Comparison of ENCODE assay signal across 24 cellular contexts in the genomic region with DNA sequence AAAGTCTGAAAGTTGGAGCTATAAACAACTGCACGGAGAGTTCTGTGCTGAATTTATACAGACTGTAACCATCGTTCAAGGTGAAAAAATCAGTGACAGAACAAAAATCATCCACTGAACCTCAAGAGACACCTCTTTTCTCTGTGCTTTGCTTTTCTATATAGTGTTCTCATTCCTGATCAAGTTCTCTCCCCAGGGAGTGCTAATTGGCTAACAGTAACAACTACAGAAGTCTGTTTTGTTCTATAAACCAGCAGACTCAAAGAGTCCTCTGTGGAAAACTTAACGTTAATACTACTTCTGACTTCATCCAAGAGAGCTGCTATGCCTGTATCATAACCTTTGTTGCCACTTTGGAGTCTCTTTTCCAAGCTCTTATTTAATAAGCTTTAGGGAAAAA.
"Had no signal": no experiment of that assay in that cellular context is flagged by ENCODE, and none has a peak within 500 bp of the region (broad histone marks: within the 10 kb centered on the region; RNA-seq: fewer than 3 reads in every experiment).

No MANE protein-coding gene starts in this region.

- H3K4me1 ChIP-seq: SJSA1 had no signal

- H3K36me3 Mint-ChIP-seq: activated naive CD8-positive, alpha-beta T cell had no signal

- H3K27ac ChIP-seq: brain microvascular endothelial cell, cardiac muscle cell, KMS-11, SJSA1, VCaP had no signal

- H3K9me3 Mint-ChIP-seq: activated CD4-positive, alpha-beta memory T cell treated with anti-CD3 and anti-CD28 coated beads, Interleukin-2, amount 10 ng/mL, durations not matched to agents 7 days and 5 days; activated naive CD4-positive, alpha-beta T cell treated with anti-CD3 and anti-CD28 coated beads for 36 hours; activated T-helper 17 cell treated with anti-CD3 and anti-CD28 coated beads, Interleukin-2, amount 50 U/mL, for 72 hours had no signal

- DNase-seq: activated CD4-positive, alpha-beta memory T cell treated with anti-CD3 and anti-CD28 coated beads, Interleukin-2, amount 10 ng/mL, durations not matched to agents 7 days and 5 days; activated CD4-positive, alpha-beta T cell treated with anti-CD3 and anti-CD28 coated beads for 36 hours; activated CD4-positive, alpha-beta T cell treated with anti-CD3 and anti-CD28 coated beads, Interleukin-2, amount 50 U/mL, for 1 hour; activated gamma-delta T cell; activated naive CD4-positive, alpha-beta T cell treated with anti-CD3 and anti-CD28 coated beads for 36 hours; activated T-cell treated with anti-CD3 and anti-CD28 coated beads for 4 hours; activated T-cell treated with anti-CD3 and anti-CD28 coated beads, Interleukin-2, amount 50 U/mL, for 48 hours; brain microvascular endothelial cell; NCI-H1092; NCI-H1417 treated with DMSO at 0.1 percent for 48 hours; NCI-H1694; NCI-H2029; NCI-H226; NCI-H526; PC-3; SHP77; T-helper 17 cell; T-helper 9 cell had no signal

- H3K4me1 Mint-ChIP-seq: activated CD4-positive, alpha-beta memory T cell treated with anti-CD3 and anti-CD28 coated beads, Interleukin-2, amount 10 ng/mL, durations not matched to agents 7 days and 5 days; activated CD4-positive, alpha-beta T cell treated with anti-CD3 and anti-CD28 coated beads for 36 hours; activated T-helper 17 cell treated with anti-CD3 and anti-CD28 coated beads, Interleukin-2, amount 50 U/mL, for 72 hours; T-helper 17 cell had no signal

- H3K27ac Mint-ChIP-seq: activated CD4-positive, alpha-beta memory T cell treated with anti-CD3 and anti-CD28 coated beads, Interleukin-2, amount 10 ng/mL, durations not matched to agents 7 days and 5 days; activated CD4-positive, alpha-beta T cell treated with anti-CD3 and anti-CD28 coated beads for 36 hours; activated naive CD4-positive, alpha-beta T cell treated with anti-CD3 and anti-CD28 coated beads for 36 hours; activated naive CD8-positive, alpha-beta T cell; activated T-helper 17 cell treated with anti-CD3 and anti-CD28 coated beads, Interleukin-2, amount 50 U/mL, for 72 hours; T-helper 17 cell had no signal

- H3K4me3 ChIP-seq: cardiac muscle cell, SJSA1 had no signal

- ATAC-seq: activated CD4-positive, alpha-beta T cell treated with anti-CD3 and anti-CD28 coated beads for 36 hours; activated T-helper 17 cell treated with anti-CD3 and anti-CD28 coated beads, Interleukin-2, amount 50 U/mL, for 72 hours; PC-3; T-helper 17 cell had no signal

- H3K27me3 ChIP-seq: brain microvascular endothelial cell, SJSA1 had no signal

- H3K36me3 ChIP-seq: brain microvascular endothelial cell, cardiac muscle cell, SJSA1 had no signal

- H3K27me3 Mint-ChIP-seq: activated CD4-positive, alpha-beta memory T cell treated with anti-CD3 and anti-CD28 coated beads, Interleukin-2, amount 10 ng/mL, durations not matched to agents 7 days and 5 days; activated CD4-positive, alpha-beta T cell treated with anti-CD3 and anti-CD28 coated beads for 36 hours; activated naive CD8-positive, alpha-beta T cell; activated T-helper 17 cell treated with anti-CD3 and anti-CD28 coated beads, Interleukin-2, amount 50 U/mL, for 72 hours; T-helper 17 cell had no signal

- H3K9me3 ChIP-seq: SJSA1 had no signal

- H3K4me3 Mint-ChIP-seq: activated CD4-positive, alpha-beta memory T cell treated with anti-CD3 and anti-CD28 coated beads, Interleukin-2, amount 10 ng/mL, durations not matched to agents 7 days and 5 days; activated CD4-positive, alpha-beta T cell treated with anti-CD3 and anti-CD28 coated beads for 36 hours; activated naive CD4-positive, alpha-beta T cell treated with anti-CD3 and anti-CD28 coated beads for 36 hours; activated naive CD8-positive, alpha-beta T cell; activated T-helper 17 cell treated with anti-CD3 and anti-CD28 coated beads, Interleukin-2, amount 50 U/mL, for 72 hours; T-helper 17 cell had no signal
